8 cellular contexts compared by ENCODE assay signal in the genomic region with DNA sequence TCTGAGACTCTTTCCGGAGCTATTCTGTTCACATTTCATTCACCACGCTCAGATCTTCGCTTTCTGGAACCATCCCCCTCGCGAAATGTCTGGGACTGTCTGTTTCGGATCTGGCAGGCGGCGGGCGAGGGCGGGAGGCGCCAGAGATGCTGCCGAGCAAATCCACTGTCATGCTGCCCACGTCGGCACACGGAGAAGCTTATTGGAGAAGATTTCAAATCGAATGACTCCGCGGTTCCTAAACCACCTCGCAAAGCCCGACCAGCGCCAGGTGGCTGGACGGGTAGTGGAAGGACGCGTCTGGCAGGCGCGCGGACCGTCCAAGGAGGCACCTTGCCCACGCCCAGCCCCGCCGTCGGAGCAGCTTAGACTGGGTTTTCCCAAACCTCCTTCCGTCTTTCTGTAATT. TPM values are rescaled to one million over a fixed set of nuclear protein-coding genes. Genes with fewer than 3 reads are reported as not detected.
DNase-seq lines count a peak whose midpoint lies in the region; TF ChIP-seq lines count a peak whose summit lies in the region.

No MANE protein-coding gene starts in this region.

- intact Hi-C loops in spleen (cut with DNase I; ENCODE audit: low total_unique reads) = no loop called here

- peaks cover 2% of the 10 kb centered on the region for H3K27me3 Mint-ChIP-seq in chondrocyte (ENCODE audit: low read depth)

- peak overlapping the region; percentile 53 for H3K4me3 ChIP-seq in WERI-Rb-1 (ENCODE audit: low read depth, low read length)
- H3K4me3 ChIP-seq in spleen = peak overlapping the region; percentile 59 to 85 (median 78)

- peaks cover 27% of the 10 kb centered on the region for H3K4me1 Mint-ChIP-seq in chondrocyte (ENCODE audit: low read depth)

- H3K36me3 ChIP-seq in WERI-Rb-1 (peaks cover 4% of the 10 kb centered on the region), spleen (no peaks in the 10 kb centered on the region)

- peaks cover 13 to 58% (median 32%) of the 10 kb centered on the region in 6 donors for H3K4me1 ChIP-seq in spleen

- TF ChIP-seq POLR2A in spleen (IDR thresholded peaks at IDR 0.05) = no peak

- peak overlapping the region; percentile 85 for H3K27ac Mint-ChIP-seq in chondrocyte (ENCODE audit: unreplicated experiment)

- no peaks in the 10 kb centered on the region for H3K9me3 Mint-ChIP-seq in chondrocyte (ENCODE audit: low read depth)

- DNase-seq in DMS153 (lab: John Stamatoyannopoulos, UW) = peak; percentile 67
- peak; percentile 24 for DNase-seq in HuH-7 (ENCODE audit: low spot score)
- DNase-seq in WERI-Rb-1 = peak; percentile 81
- DNase-seq in chondrocyte (ENCODE audit: low spot score) = no peak
- DNase-seq in kidney glomerular epithelial cell (lab: John Stamatoyannopoulos, UW) = peak; percentile 72
- DNase-seq in spleen = peak; percentile 86
- no peak for DNase-seq in cerebellar nuclear complex (lab: John Stamatoyannopoulos, UW)
- DNase-seq in AML-193 (lab: John Stamatoyannopoulos, UW) = no peak

- H3K27ac ChIP-seq in WERI-Rb-1 = peak overlapping the region; percentile 54
- peak overlapping the region in 7 of 8 donors; percentile 52 to 91 (median 88) for H3K27ac ChIP-seq in spleen

- H3K4me3 Mint-ChIP-seq in chondrocyte (ENCODE audit: unreplicated experiment) = peak overlapping the region; percentile 79

- H3K27me3 ChIP-seq in WERI-Rb-1 (ENCODE audit: insufficient read depth, low read depth, severe bottlenecking) = no peaks in the 10 kb centered on the region
- peaks cover 0 to 28% (median 0%) of the 10 kb centered on the region in 7 donors for H3K27me3 ChIP-seq in spleen (replicated peaks in 1 of 7)

- 0 to 1% (median 0%) methylated on average over 30 to 33 of the region's 33 CpGs for WGBS in spleen, 5 donors

- TF ChIP-seq CTCF in WERI-Rb-1 (IDR thresholded peaks at IDR 0.05; ENCODE audit: low read depth, low read length) (no peak), chondrocyte (IDR thresholded peaks at IDR 0.05) (peak; percentile 37), spleen (IDR thresholded peaks at IDR 0.05 in 8 of 11, conservative IDR thresholded peaks at IDR 0.05 in 3 of 11) (no peak)

- H3K36me3 Mint-ChIP-seq in chondrocyte (ENCODE audit: low read depth) = no peaks in the 10 kb centered on the region

- H3K9me3 ChIP-seq in WERI-Rb-1 (ENCODE audit: severe bottlenecking) (peaks cover 2% of the 10 kb centered on the region), spleen (no peaks in the 10 kb centered on the region)

RNA-seq across cellular contexts. Expression of a gene that starts 1.6 kb away (rescaled TPM):
- 5.7 to 10.6 TPM (median 7.6 TPM) in 3 replicates for total RNA-seq in chondrocyte
- 10 to 100 TPM; 18.5 to 33.9 (median 27.0) TPM for total RNA-seq in spleen
- polyA plus RNA-seq in spleen = 10 to 100 TPM; 10.3 to 16.2 (median 13.4) TPM

Comparison
In these comparisons a context has a peak if more than half of its experiments do, and no peak if none do; other contexts are left out.
1. DNase-seq: peak in DMS153 (single experiment), HuH-7 (single experiment), WERI-Rb-1 (single experiment), kidney glomerular epithelial cell (single experiment) and spleen (single experiment); none in chondrocyte (single experiment), cerebellar nuclear complex (0 of 2) and AML-193 (0 of 2).